ENCODE assay signal across 21 cellular contexts in the genomic region with DNA sequence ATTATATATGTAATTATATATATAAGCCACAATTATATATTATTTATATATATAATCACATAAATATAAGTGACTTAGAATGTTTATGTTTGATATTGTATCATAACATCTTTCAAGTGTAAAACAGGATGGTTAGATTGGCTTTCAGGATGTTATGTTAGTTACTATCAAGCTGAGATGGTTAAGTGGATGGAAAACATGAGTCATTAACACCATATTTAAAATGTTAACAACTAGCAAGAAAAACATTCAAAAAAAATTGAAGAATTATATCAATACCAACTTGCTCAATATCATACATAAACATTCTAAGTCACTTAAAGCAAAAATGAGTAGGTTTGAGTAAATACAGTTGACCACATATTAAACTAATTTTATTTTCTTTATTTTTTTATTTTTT. TPM values are rescaled to one million over a fixed set of nuclear protein-coding genes. Genes with fewer than 3 reads are reported as not detected.
DNase-seq lines count a peak whose midpoint lies in the region; ATAC-seq and FAIRE-seq lines count a peak whose summit lies in the region.
"Had no signal": no experiment of that assay in that cellular context is flagged by ENCODE, and none has a peak within 500 bp of the region (broad histone marks: within the 10 kb centered on the region; RNA-seq: fewer than 3 reads in every experiment).

No MANE protein-coding gene starts in this region.

- no peak overlapping the region; a peak in 1 of 22 replicates for H3K9ac ChIP-seq in BLaER1 treated with 17β-estradiol and CSF1 and Interleukin-3, amounts not matched to agents 10 nM and 100 nM

- peak overlapping the region; percentile 42 to 84 (median 61); a peak in 20 of 22 replicates for H3K4me2 ChIP-seq in BLaER1 treated with 17β-estradiol and CSF1 and Interleukin-3, amounts not matched to agents 10 nM and 100 nM
- H3K4me2 ChIP-seq: GM23338 had no signal

- H3K4me3 ChIP-seq in BLaER1 treated with 17β-estradiol and CSF1 and Interleukin-3, amounts not matched to agents 10 nM and 100 nM: no peak overlapping the region
- no peak overlapping the region for H3K4me3 ChIP-seq in aorta (ENCODE audit: low read length in 2 of 2)
- H3K4me3 ChIP-seq: cardiac muscle cell, GM23338 had no signal

- DNase-seq in OCI-M2 (lab: John Stamatoyannopoulos, UW; ENCODE audit: unreplicated experiment) (peak; percentile 13), iris pigment epithelial cell (ENCODE audit: low read depth) (peak; percentile 83), aorta (no peak), activated gamma-delta T cell treated with Interleukin-2 at 50 U/mL for 16 hours (no peak), GOT3 (lab: John Stamatoyannopoulos, UW) (no peak)
- DNase-seq: activated CD8-positive, alpha-beta T cell treated with anti-CD3 and anti-CD28 coated beads for 36 hours; activated T-cell treated with anti-CD3 and anti-CD28 coated beads, Interleukin-2, amount 50 U/mL, for 48 hours; CD4-positive, alpha-beta T cell; left colon; midbrain; NCI-H187 treated with DMSO at 0.1 percent for 48 hours; NCI-H446 treated with DMSO at 0.1 percent for 48 hours; SHP77; stimulated activated naive CD4-positive, alpha-beta T cell treated with Interleukin-2 at 50 U/mL for 16 hours; WERI-Rb-1 had no signal

- H3K27me3 ChIP-seq in BLaER1 treated with 17β-estradiol and CSF1 and Interleukin-3, amounts not matched to agents 10 nM and 100 nM: no peaks in the 10 kb centered on the region
- peaks cover 0 to 1% of the 10 kb centered on the region in 2 donors for H3K27me3 ChIP-seq in aorta (ENCODE audit: control insufficient read depth in 1 of 2, insufficient read depth in 2 of 2, low read length in 1 of 2)
- H3K27me3 ChIP-seq: cardiac muscle cell had no signal

- H4K20me1 ChIP-seq in BLaER1 treated with 17β-estradiol and CSF1 and Interleukin-3, amounts not matched to agents 10 nM and 100 nM: no peaks in the 10 kb centered on the region

- H3K36me3 ChIP-seq in BLaER1 treated with 17β-estradiol and CSF1 and Interleukin-3, amounts not matched to agents 10 nM and 100 nM: no peaks in the 10 kb centered on the region
- no peaks in the 10 kb centered on the region for H3K36me3 ChIP-seq in aorta (ENCODE audit: control insufficient read depth in 1 of 2, insufficient read depth in 2 of 2, low read length in 1 of 2)
- H3K36me3 ChIP-seq: cardiac muscle cell, WERI-Rb-1 had no signal

- ATAC-seq in aorta (ENCODE audit: low FRiP score) (no peak), GM19467 (IDR thresholded peaks at IDR 0.05; ENCODE audit: unreplicated experiment) (no peak)
- ATAC-seq: GM23338, left colon had no signal

- H3K9me3 ChIP-seq in BLaER1 treated with 17β-estradiol and CSF1 and Interleukin-3, amounts not matched to agents 10 nM and 100 nM (replicated peaks in 1 of 11): peaks cover 0 to 27% (median 10%) of the 10 kb centered on the region in 11 experiments; a peak in 11 of 22 replicates
- H3K9me3 ChIP-seq in aorta (ENCODE audit: control insufficient read depth, low read length): no peaks in the 10 kb centered on the region

- FAIRE-seq in colon (lab: Jason Lieb, UNC): peak; percentile 60
- FAIRE-seq: frontal cortex had no signal

- peaks cover 30 to 46% (median 35%) of the 10 kb centered on the region in 10 experiments for H3K4me1 ChIP-seq in BLaER1 treated with 17β-estradiol and CSF1 and Interleukin-3, amounts not matched to agents 10 nM and 100 nM
- no peaks in the 10 kb centered on the region for H3K4me1 ChIP-seq in aorta (ENCODE audit: control insufficient read depth in 1 of 2, insufficient read depth in 2 of 2, low read length in 2 of 2)

- intact Hi-C loops in aorta (cut with DNase I): no loop called here

- H3K27ac ChIP-seq in BLaER1 treated with 17β-estradiol and CSF1 and Interleukin-3, amounts not matched to agents 10 nM and 100 nM: peak overlapping the region in 9 of 11 experiments; percentile 63 to 87 (median 78); a peak in 18 of 22 replicates
- no peak overlapping the region for H3K27ac ChIP-seq in aorta (ENCODE audit: low read depth in 1 of 2, low read length in 2 of 2)
- H3K27ac ChIP-seq: cardiac muscle cell, WERI-Rb-1 had no signal

RNA-seq across cellular contexts. Expression of gene RAB27B, which starts 21.8 kb away (rescaled TPM):
- 1 to 10 TPM in 1 of 2 donors, under 1 TPM in 1; 0.39 to 1.3 TPM for total RNA-seq in aorta
- 1 to 10 TPM in 1 of 2 donors, under 1 TPM in 1; under 0.01 to 1.1 TPM for polyA plus RNA-seq in aorta
- total RNA-seq: activated CD8-positive, alpha-beta T cell treated with anti-CD3 and anti-CD28 coated beads for 36 hours had no signal

Comparison
In these comparisons a context has a peak if more than half of its experiments do, and no peak if none do; other contexts are left out.
1. H3K27ac ChIP-seq: peak in BLaER1 treated with 17β-estradiol and CSF1 and Interleukin-3, amounts not matched to agents 10 nM and 100 nM (9 of 11); none in aorta (0 of 2).
2. DNase-seq: peak in OCI-M2 (single experiment) and iris pigment epithelial cell (single experiment); none in aorta (0 of 2), activated gamma-delta T cell treated with Interleukin-2 at 50 U/mL for 16 hours (single experiment) and GOT3 (single experiment).